In the genomic region with DNA sequence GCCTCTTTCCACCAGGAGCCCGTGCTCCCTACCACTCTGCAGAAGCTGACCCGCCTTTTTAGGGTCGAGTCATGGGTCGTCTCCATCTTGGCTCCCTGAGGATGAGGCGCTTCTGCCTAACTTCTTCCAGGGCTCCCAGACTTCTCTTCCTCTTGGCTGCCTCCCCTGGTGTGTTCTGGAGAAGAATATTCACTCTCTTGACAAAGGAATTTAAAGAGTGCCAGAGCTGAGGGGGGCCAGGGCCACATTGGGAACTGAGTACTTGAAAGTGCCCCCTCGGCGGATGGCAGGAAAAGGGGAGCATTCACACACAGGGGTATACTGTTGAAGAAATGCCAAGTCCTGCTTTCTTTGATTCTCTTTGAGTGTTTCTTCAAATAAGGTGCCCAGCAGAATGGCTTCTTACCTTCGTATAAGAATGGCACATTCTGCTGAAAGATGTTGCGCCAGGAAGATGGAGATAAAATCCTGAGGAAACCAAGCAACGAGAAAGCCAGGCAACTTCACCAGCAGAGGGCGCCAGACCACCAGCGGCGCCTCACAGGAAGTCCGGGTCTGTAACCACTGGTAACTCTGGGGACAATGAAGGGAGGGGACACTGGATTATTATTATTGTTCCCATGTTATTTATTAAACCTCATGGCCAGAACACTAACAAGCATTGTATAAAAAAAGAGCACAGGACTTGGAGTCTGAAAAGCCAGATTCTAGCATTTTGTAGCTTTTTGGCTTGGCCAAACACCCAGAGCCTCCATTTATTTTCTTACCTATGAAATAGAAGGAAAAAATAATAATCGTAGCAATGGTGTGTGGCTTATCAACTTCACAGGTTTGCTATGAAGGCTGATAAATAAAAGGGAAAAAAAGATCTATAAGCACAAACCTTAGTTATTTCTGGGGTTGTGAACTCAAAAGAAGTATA, we compare ENCODE assay signal across 1 cellular context.
TF ChIP-seq lines count a peak whose summit lies in the region.

No MANE protein-coding gene starts in this region.

TF ChIP-seq in WTC11, 78 proteins besides CTCF, POLR2A, EP300 and RAD21 (continued from another document):
- TF ChIP-seq, protein P1, sequence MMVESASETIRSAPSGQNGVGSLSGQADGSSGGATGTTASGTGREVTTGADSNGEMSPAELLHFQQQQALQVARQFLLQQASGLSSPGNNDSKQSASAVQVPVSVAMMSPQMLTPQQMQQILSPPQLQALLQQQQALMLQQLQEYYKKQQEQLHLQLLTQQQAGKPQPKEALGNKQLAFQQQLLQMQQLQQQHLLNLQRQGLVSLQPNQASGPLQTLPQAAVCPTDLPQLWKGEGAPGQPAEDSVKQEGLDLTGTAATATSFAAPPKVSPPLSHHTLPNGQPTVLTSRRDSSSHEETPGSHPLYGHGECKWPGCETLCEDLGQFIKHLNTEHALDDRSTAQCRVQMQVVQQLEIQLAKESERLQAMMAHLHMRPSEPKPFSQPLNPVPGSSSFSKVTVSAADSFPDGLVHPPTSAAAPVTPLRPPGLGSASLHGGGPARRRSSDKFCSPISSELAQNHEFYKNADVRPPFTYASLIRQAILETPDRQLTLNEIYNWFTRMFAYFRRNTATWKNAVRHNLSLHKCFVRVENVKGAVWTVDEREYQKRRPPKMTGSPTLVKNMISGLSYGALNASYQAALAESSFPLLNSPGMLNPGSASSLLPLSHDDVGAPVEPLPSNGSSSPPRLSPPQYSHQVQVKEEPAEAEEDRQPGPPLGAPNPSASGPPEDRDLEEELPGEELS (CRISPR knock-in tag; IDR thresholded peaks at IDR 0.05), result no peak
- TF ChIP-seq ZNF281 (CRISPR knock-in tag; IDR thresholded peaks at IDR 0.05) (no peak), ELF4 (CRISPR knock-in tag; IDR thresholded peaks at IDR 0.05; ENCODE audit: low read depth) (no peak)
- TF ChIP-seq, protein P2, sequence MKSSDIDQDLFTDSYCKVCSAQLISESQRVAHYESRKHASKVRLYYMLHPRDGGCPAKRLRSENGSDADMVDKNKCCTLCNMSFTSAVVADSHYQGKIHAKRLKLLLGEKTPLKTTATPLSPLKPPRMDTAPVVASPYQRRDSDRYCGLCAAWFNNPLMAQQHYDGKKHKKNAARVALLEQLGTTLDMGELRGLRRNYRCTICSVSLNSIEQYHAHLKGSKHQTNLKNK (CRISPR knock-in tag; IDR thresholded peaks at IDR 0.05), result no peak
- TF ChIP-seq, protein P3, sequence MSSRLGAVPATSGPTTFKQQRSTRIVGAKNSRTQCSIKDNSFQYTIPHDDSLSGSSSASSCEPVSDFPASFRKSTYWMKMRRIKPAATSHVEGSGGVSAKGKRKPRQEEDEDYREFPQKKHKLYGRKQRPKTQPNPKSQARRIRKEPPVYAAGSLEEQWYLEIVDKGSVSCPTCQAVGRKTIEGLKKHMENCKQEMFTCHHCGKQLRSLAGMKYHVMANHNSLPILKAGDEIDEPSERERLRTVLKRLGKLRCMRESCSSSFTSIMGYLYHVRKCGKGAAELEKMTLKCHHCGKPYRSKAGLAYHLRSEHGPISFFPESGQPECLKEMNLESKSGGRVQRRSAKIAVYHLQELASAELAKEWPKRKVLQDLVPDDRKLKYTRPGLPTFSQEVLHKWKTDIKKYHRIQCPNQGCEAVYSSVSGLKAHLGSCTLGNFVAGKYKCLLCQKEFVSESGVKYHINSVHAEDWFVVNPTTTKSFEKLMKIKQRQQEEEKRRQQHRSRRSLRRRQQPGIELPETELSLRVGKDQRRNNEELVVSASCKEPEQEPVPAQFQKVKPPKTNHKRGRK (CRISPR knock-in tag; IDR thresholded peaks at IDR 0.05; ENCODE audit: borderline replicate concordance), result no peak
